8 cellular contexts compared by ENCODE assay signal in the genomic region with DNA sequence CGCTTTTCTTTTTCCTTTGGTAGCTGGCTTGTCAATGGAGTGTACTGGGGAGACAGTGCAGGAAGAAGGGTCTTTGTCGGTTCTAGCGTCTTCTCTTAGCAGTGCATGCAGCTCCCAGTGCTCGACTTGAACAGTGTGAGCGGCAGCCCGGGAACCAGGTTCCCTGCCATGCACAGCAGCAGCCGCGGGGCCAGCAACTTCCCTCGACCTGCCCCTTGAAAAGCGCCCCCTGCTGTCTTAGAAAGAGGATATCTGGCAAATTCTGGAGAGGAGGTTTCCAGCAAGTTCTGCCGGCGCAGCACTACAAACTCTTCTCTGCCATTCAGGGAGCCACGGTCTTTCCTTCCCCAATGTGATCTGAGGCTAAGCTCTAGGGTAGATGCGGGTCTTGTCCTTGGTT.
DNase-seq lines count a peak whose midpoint lies in the region; ATAC-seq and TF ChIP-seq lines count a peak whose summit lies in the region.
"Had no signal": no experiment of that assay in that cellular context is flagged by ENCODE, and none has a peak within 500 bp of the region (broad histone marks: within the 10 kb centered on the region; RNA-seq: fewer than 3 reads in every experiment).

No MANE protein-coding gene starts in this region.

- H3K27ac ChIP-seq in right lobe of liver (no peak overlapping the region), colonic mucosa (no peak overlapping the region), gastrocnemius medialis (no peak overlapping the region)
- H3K27ac ChIP-seq in effector memory CD4-positive, alpha-beta T cell (ENCODE audit: insufficient read depth, low read length, poor library complexity, severe bottlenecking): no peak overlapping the region
- H3K27ac ChIP-seq: HL-60 had no signal

- H3K27me3 ChIP-seq in right lobe of liver (no peaks in the 10 kb centered on the region), colonic mucosa (no peaks in the 10 kb centered on the region), gastrocnemius medialis (no peaks in the 10 kb centered on the region)
- H3K27me3 ChIP-seq in effector memory CD4-positive, alpha-beta T cell (replicated peaks; ENCODE audit: control insufficient read depth, insufficient read depth, low read length, poor library complexity, severe bottlenecking): no peaks in the 10 kb centered on the region

- H3K9me3 ChIP-seq in right lobe of liver (no peaks in the 10 kb centered on the region), colonic mucosa (no peaks in the 10 kb centered on the region), gastrocnemius medialis (no peaks in the 10 kb centered on the region)
- no peaks in the 10 kb centered on the region for H3K9me3 ChIP-seq in effector memory CD4-positive, alpha-beta T cell (ENCODE audit: control insufficient read depth, low read length)

- DNase-seq in Daoy (ENCODE audit: low read depth) (peak; percentile 34), HT-29 (ENCODE audit: low spot score) (peak; percentile 27), right lobe of liver (peak; percentile 50 to 74 (median 54)), colonic mucosa (no peak), gastrocnemius medialis (no peak)
- peak; percentile 3 to 6 for DNase-seq in activated CD4-positive, alpha-beta T cell treated with anti-CD3 and anti-CD28 coated beads, Interleukin-2, amount 50 U/mL, for 48 hours
- no peak for DNase-seq in effector memory CD4-positive, alpha-beta T cell

- no peak overlapping the region for H3K9ac ChIP-seq in colonic mucosa (ENCODE audit: low read depth in 2 of 2, low read length in 2 of 2)

- 51% methylated on average over 7 of the region's 14 CpGs for WGBS in right lobe of liver (ENCODE audit: insufficient coverage, low coverage, low lambda C conversion rate, missing lambda C conversion rate)

- no peak for TF ChIP-seq POLR2A in right lobe of liver (IDR thresholded peaks at IDR 0.05)
- TF ChIP-seq POLR2A in gastrocnemius medialis (IDR thresholded peaks at IDR 0.05): no peak

- peak; percentile 71 to 85 (median 80) for ATAC-seq in right lobe of liver
- ATAC-seq in gastrocnemius medialis: no peak

- H3K36me3 ChIP-seq in right lobe of liver (no peaks in the 10 kb centered on the region), colonic mucosa (no peaks in the 10 kb centered on the region), gastrocnemius medialis (no peaks in the 10 kb centered on the region)
- no peaks in the 10 kb centered on the region for H3K36me3 ChIP-seq in effector memory CD4-positive, alpha-beta T cell (ENCODE audit: control insufficient read depth, insufficient read depth, low read length)

- no peak overlapping the region for H3K4me3 ChIP-seq in right lobe of liver
- H3K4me3 ChIP-seq in colonic mucosa: no peak overlapping the region
- no peak overlapping the region for H3K4me3 ChIP-seq in effector memory CD4-positive, alpha-beta T cell (ENCODE audit: insufficient read depth, low read depth, low read length, poor library complexity, severe bottlenecking)
- H3K4me3 ChIP-seq in gastrocnemius medialis: no peak overlapping the region

- TF ChIP-seq CTCF in right lobe of liver (IDR thresholded peaks at IDR 0.05) (peak; percentile 25 to 54 (median 48)), colonic mucosa (IDR thresholded peaks at IDR 0.05) (no peak), gastrocnemius medialis (IDR thresholded peaks at IDR 0.05 in 4 of 5, conservative IDR thresholded peaks at IDR 0.05 in 1 of 5) (peak in 1 of 5 experiments; percentile 10)

- intact Hi-C loops in right lobe of liver (cut with DNase I): no loop called here
- intact Hi-C loops in colonic mucosa (cut with DNase I): no loop called here
- intact Hi-C loops in gastrocnemius medialis (cut with DNase I; ENCODE audit: low total_unique reads): no loop called here

- in situ Hi-C loops in gastrocnemius medialis (cut with MboI; ENCODE audit: low sequenced_read_pairs in 4 of 4): no loop called here

- H3K4me1 ChIP-seq in right lobe of liver (no peaks in the 10 kb centered on the region), colonic mucosa (no peaks in the 10 kb centered on the region), gastrocnemius medialis (no peaks in the 10 kb centered on the region)
- no peaks in the 10 kb centered on the region for H3K4me1 ChIP-seq in effector memory CD4-positive, alpha-beta T cell (ENCODE audit: control insufficient read depth, insufficient read depth, low read length, poor library complexity, severe bottlenecking)

Comparison
In these comparisons a context has a peak if more than half of its experiments do, and no peak if none do; other contexts are left out.
1. DNase-seq: peak in Daoy (single experiment), HT-29 (single experiment), activated CD4-positive, alpha-beta T cell treated with anti-CD3 and anti-CD28 coated beads, Interleukin-2, amount 50 U/mL, for 48 hours (2 of 2) and right lobe of liver (3 of 3); none in colonic mucosa (single experiment), effector memory CD4-positive, alpha-beta T cell (0 of 3) and gastrocnemius medialis (0 of 2).
2. ATAC-seq: peak in right lobe of liver (4 of 4); none in gastrocnemius medialis (0 of 2).